13 cellular contexts compared by ENCODE assay signal in genomic region chr13:80303225-80303811, GRCh38. TPM values are rescaled to one million over a fixed set of nuclear protein-coding genes. Genes with fewer than 3 reads are reported as not detected.
A peak's percentile ranks its signal among the peaks of the same experiment; 100 is the strongest.
DNase-seq lines count a peak whose midpoint lies in the region; ATAC-seq and TF ChIP-seq lines count a peak whose summit lies in the region.
"Had no signal": no experiment of that assay in that cellular context is flagged by ENCODE, and none has a peak within 500 bp of the region (broad histone marks: within the 10 kb centered on the region; RNA-seq: fewer than 3 reads in every experiment).

No MANE protein-coding gene starts in this region.

- no peak for TF ChIP-seq POLR2A in GM18505 (IDR thresholded peaks at IDR 0.05; ENCODE audit: borderline replicate concordance, extremely low read depth, insufficient read depth, insufficient read length)

- no peaks in the 10 kb centered on the region for H3K27me3 ChIP-seq in right cardiac atrium (ENCODE audit: control insufficient read depth, insufficient read depth)
- no peaks in the 10 kb centered on the region for H3K27me3 ChIP-seq in mesenchymal stem cell (ENCODE audit: control insufficient read depth in 1 of 2, insufficient read depth in 1 of 2, low read length in 2 of 2)
- no peaks in the 10 kb centered on the region; the same call in 1 of the 2 replicates for H3K27me3 ChIP-seq in HAP-1 (ENCODE audit: low read depth)
- H3K27me3 ChIP-seq: BLaER1 treated with 17β-estradiol and CSF1 and Interleukin-3, amounts not matched to agents 10 nM and 100 nM had no signal

- peaks cover 2% of the 10 kb centered on the region for H3K4me1 ChIP-seq in right cardiac atrium (ENCODE audit: control insufficient read depth, insufficient read depth, low read length)
- H3K4me1 ChIP-seq in mesenchymal stem cell (ENCODE audit: control insufficient read depth, insufficient read depth, low read depth, low read length): no peaks in the 10 kb centered on the region
- no peaks in the 10 kb centered on the region for H3K4me1 ChIP-seq in HAP-1

- H3K79me1 ChIP-seq in mesenchymal stem cell (replicated peaks; ENCODE audit: low read length, poor library complexity, severe bottlenecking): no peaks in the 10 kb centered on the region

- H3K9me3 ChIP-seq in right cardiac atrium (ENCODE audit: control insufficient read depth, low read length) (no peaks in the 10 kb centered on the region), mesenchymal stem cell (ENCODE audit: control insufficient read depth, low read length) (no peaks in the 10 kb centered on the region), HAP-1 (no peaks in the 10 kb centered on the region)

- H2BK15ac ChIP-seq in mesenchymal stem cell (ENCODE audit: low read depth, poor library complexity, severe bottlenecking): no peak overlapping the region

- no peak overlapping the region for H3K4me2 ChIP-seq in mesenchymal stem cell (ENCODE audit: low read length, poor library complexity, severe bottlenecking)
- H3K4me2 ChIP-seq: BLaER1 treated with 17β-estradiol and CSF1 and Interleukin-3, amounts not matched to agents 10 nM and 100 nM had no signal

- no peak overlapping the region for H3K18ac ChIP-seq in mesenchymal stem cell (ENCODE audit: low read depth in 1 of 2, low read length in 2 of 2)

- 92% methylated on average over 6 of the region's 6 CpGs for WGBS in right cardiac atrium
- 86% methylated on average over 6 of the region's 6 CpGs for whole genome bisulfite sequencing in mesenchymal stem cell

- H2BK12ac ChIP-seq in mesenchymal stem cell (ENCODE audit: low read length in 2 of 2): no peak overlapping the region

- H3K9ac ChIP-seq in mesenchymal stem cell (ENCODE audit: low read length): peak overlapping the region; percentile 41
- H3K9ac ChIP-seq: BLaER1 treated with 17β-estradiol and CSF1 and Interleukin-3, amounts not matched to agents 10 nM and 100 nM had no signal

- H3K4ac ChIP-seq in mesenchymal stem cell (ENCODE audit: low read depth in 1 of 2, low read length in 2 of 2): no peak overlapping the region

- in situ Hi-C loops in HAP-1 (cut with MboI; ENCODE audit: low sequenced_read_pairs): no loop called here

- H2AFZ ChIP-seq in mesenchymal stem cell (ENCODE audit: low read depth, low read length): no peak overlapping the region

- no peak overlapping the region for H2BK120ac ChIP-seq in mesenchymal stem cell (ENCODE audit: low read depth, low read length)

- intact Hi-C loops in Right ventricle myocardium inferior (cut with DNase I): loop anchor here (10.0 kb wide), 1 partner anchor 169 kb away; no protein-coding TSS in a partner anchor
- intact Hi-C loops in right cardiac atrium (cut with DNase I): no loop called here

- ATAC-seq in Right ventricle myocardium inferior (peak; percentile 64), right cardiac atrium (no peak), GM18505 (IDR thresholded peaks at IDR 0.05; ENCODE audit: unreplicated experiment) (no peak)
- ATAC-seq: HCT116 had no signal

- no peak overlapping the region for H2BK5ac ChIP-seq in mesenchymal stem cell (ENCODE audit: low read depth, low read length, poor library complexity, severe bottlenecking)

- H3K23ac ChIP-seq in mesenchymal stem cell (ENCODE audit: low read length in 2 of 2): no peak overlapping the region

- no peak for DNase-seq in Right ventricle myocardium inferior (ENCODE audit: missing footprints)
- DNase-seq in right cardiac atrium: no peak
- DNase-seq in fibroblast of peridontal ligament (ENCODE audit: extremely low read depth): peak; percentile 24
- no peak for DNase-seq in mesenchymal stem cell
- no peak for DNase-seq in HAP-1 (ENCODE audit: low spot score in 2 of 2)
- no peak for DNase-seq in SW 1271 (lab: John Stamatoyannopoulos, UW)
- DNase-seq: 8988T; CD4-positive, CD25-positive, alpha-beta regulatory T cell; DMS53; GF-D8 had no signal

- H3K27ac ChIP-seq in right cardiac atrium (ENCODE audit: low read length) (no peak overlapping the region), mesenchymal stem cell (ENCODE audit: low read length, poor library complexity, severe bottlenecking) (no peak overlapping the region)
- H3K27ac ChIP-seq: BLaER1 treated with 17β-estradiol and CSF1 and Interleukin-3, amounts not matched to agents 10 nM and 100 nM had no signal

- H3K36me3 ChIP-seq in mesenchymal stem cell (ENCODE audit: control insufficient read depth in 1 of 2, insufficient read depth in 2 of 2, low read depth in 1 of 2, low read length in 2 of 2) (no peaks in the 10 kb centered on the region), HAP-1 (replicated peaks) (no peaks in the 10 kb centered on the region)
- H3K36me3 ChIP-seq: BLaER1 treated with 17β-estradiol and CSF1 and Interleukin-3, amounts not matched to agents 10 nM and 100 nM had no signal

- H2AK5ac ChIP-seq in mesenchymal stem cell (ENCODE audit: low read length, severe bottlenecking): no peak overlapping the region

- H3K4me3 ChIP-seq in right cardiac atrium (ENCODE audit: low read length) (no peak overlapping the region), mesenchymal stem cell (ENCODE audit: insufficient read depth in 1 of 2, low read depth in 1 of 2, low read length in 2 of 2) (no peak overlapping the region), HAP-1 (no peak overlapping the region)
- H3K4me3 ChIP-seq: BLaER1 treated with 17β-estradiol and CSF1 and Interleukin-3, amounts not matched to agents 10 nM and 100 nM had no signal

- no peak overlapping the region for H3K14ac ChIP-seq in mesenchymal stem cell (ENCODE audit: low read length in 2 of 2)

- no peak overlapping the region for H4K8ac ChIP-seq in mesenchymal stem cell (ENCODE audit: low read length)

- H4K91ac ChIP-seq in mesenchymal stem cell (ENCODE audit: low read length): no peak overlapping the region

RNA-seq across cellular contexts. Expression of gene SPRY2, which starts 37.6 kb away (rescaled TPM):
- total RNA-seq in Right ventricle myocardium inferior: 40.0 TPM
- total RNA-seq in right cardiac atrium: 10 to 100 TPM; 27.9 to 37.7 (median 35.6) TPM
- polyA plus RNA-seq in right cardiac atrium: 23.2 TPM
- 38.9 TPM for polyA plus RNA-seq in mesenchymal stem cell (2013, experiment 1 of 2)
- polyA plus RNA-seq in mesenchymal stem cell (2013, experiment 2 of 2): 38.8 TPM
- polyA plus RNA-seq: CD4-positive, CD25-positive, alpha-beta regulatory T cell had no signal
